Comparison of ENCODE assay signal across 8 cellular contexts in genomic region chr12:98593351-98594049, GRCh38. TPM values are rescaled to one million over a fixed set of nuclear protein-coding genes. Genes with fewer than 3 reads are reported as not detected.
DNase-seq lines count a peak whose midpoint lies in the region; ATAC-seq and TF ChIP-seq lines count a peak whose summit lies in the region.

Gene SLC25A3, plus strand, starts transcription at chr12:98593686. Its CDS starts 293 bp downstream, at chr12:98593979.

- TF ChIP-seq EP300 in SK-N-SH (IDR thresholded peaks at IDR 0.05; ENCODE audit: borderline replicate concordance in 1 of 2, low read depth in 1 of 2, low read length in 1 of 2) = no peak
- TF ChIP-seq EP300 in suprapubic skin (IDR thresholded peaks at IDR 0.05) = no peak

- H3F3A ChIP-seq in SK-N-SH (replicated peaks; ENCODE audit: insufficient read depth) = peaks cover 19% of the 10 kb centered on the region

- peak within 1 kb of the TSS; percentile 84 for H3K4me2 ChIP-seq in SK-N-SH

- H3K79me2 ChIP-seq in SK-N-SH (ENCODE audit: insufficient read depth) = peaks cover 50% of the 10 kb centered on the region

- peak within 1 kb of the TSS; percentile 81 to 85 for H3K27ac ChIP-seq in SK-N-SH (ENCODE audit: low read depth in 2 of 2, low read length in 1 of 2)
- H3K27ac ChIP-seq in suprapubic skin = peak within 1 kb of the TSS; percentile 93

- TF ChIP-seq CTCF in SK-N-SH (IDR thresholded peaks at IDR 0.05) = no peak
- no peak for TF ChIP-seq CTCF in suprapubic skin (IDR thresholded peaks at IDR 0.05)

- H3K9ac ChIP-seq in SK-N-SH = peak within 1 kb of the TSS; percentile 97

- peak within 1 kb of the TSS; percentile 72 to 99 for H3K4me3 ChIP-seq in SK-N-SH (ENCODE audit: low read depth in 2 of 2, low read length in 1 of 2)
- H3K4me3 ChIP-seq in suprapubic skin = peak within 1 kb of the TSS; percentile 67

- no peaks in the 10 kb centered on the region for H3K27me3 ChIP-seq in SK-N-SH (ENCODE audit: insufficient read depth)
- H3K27me3 ChIP-seq in suprapubic skin = no peaks in the 10 kb centered on the region

- POLR2A ChIA-PET in SK-N-SH (lab: Yijun Ruan, JAX) = interaction anchor here (0.9 to 1.7 kb wide), 3 partner anchors 9 to 51 kb away, joined by 3 to 6 read pairs (median 4); partner anchors contain the start of gene IKBIP

- H3K9me3 ChIP-seq in SK-N-SH = no peaks in the 10 kb centered on the region
- no peaks in the 10 kb centered on the region for H3K9me3 ChIP-seq in suprapubic skin

- peak within 1 kb of the TSS; percentile 99 for H2AFZ ChIP-seq in SK-N-SH (ENCODE audit: low read depth)

- DNase-seq in GM04504 (ENCODE audit: low read depth) = peak; percentile 95
- peak; percentile 95 for DNase-seq in NCI-H1048 (lab: John Stamatoyannopoulos, UW)
- DNase-seq in SK-N-SH = peak; percentile 95
- DNase-seq in activated naive CD4-positive, alpha-beta T cell treated with anti-CD3 and anti-CD28 coated beads, Interleukin-2, amount 50 U/mL, for 16 hours = peak; percentile 93
- DNase-seq in germinal center (ENCODE audit: low spot score) = peak; percentile 97
- peak; percentile 75 to 98 (median 95) for DNase-seq in nucleus accumbens (lab: John Stamatoyannopoulos, UW)
- peak; percentile 96 to 98 for DNase-seq in suprapubic skin (ENCODE audit: low spot score in 2 of 2)

- peak; percentile 16; the same call in 1 of the 2 replicates for TF ChIP-seq RAD21 in SK-N-SH (IDR thresholded peaks at IDR 0.05; ENCODE audit: low read length)

- CTCF ChIA-PET in SK-N-SH (lab: Yijun Ruan, JAX) = interaction anchor here (0.6 to 5.3 kb wide), 8 partner anchors 11 to 405 kb away, joined by 3 to 29 read pairs (median 6); partner anchors contain the start of gene IKBIP

- WGBS in SK-N-SH (ENCODE audit: low lambda C conversion rate) = 0% methylated on average over 36 of the region's 67 CpGs
- under 1% methylated on average over 34 of the region's 67 CpGs for WGBS in suprapubic skin

- peak; percentile 65 to 95 for TF ChIP-seq POLR2A in suprapubic skin (IDR thresholded peaks at IDR 0.05)

- H3K36me3 ChIP-seq in SK-N-SH (replicated peaks in 1 of 2; ENCODE audit: control insufficient read depth in 1 of 2, insufficient read depth in 2 of 2, low read length in 1 of 2) = peaks cover 27 to 31% of the 10 kb centered on the region in 2 experiments
- H3K36me3 ChIP-seq in suprapubic skin = peaks cover 23% of the 10 kb centered on the region

- peaks cover 41% of the 10 kb centered on the region for H4K20me1 ChIP-seq in SK-N-SH (ENCODE audit: insufficient read depth)

- no peaks in the 10 kb centered on the region for H3K9me2 ChIP-seq in SK-N-SH

- H3K4me1 ChIP-seq in SK-N-SH (ENCODE audit: control insufficient read depth in 1 of 2, insufficient read depth in 2 of 2, low read depth in 1 of 2, low read length in 1 of 2) (peaks cover 0 to 13% of the 10 kb centered on the region in 2 experiments; a peak in 2 of 4 replicates), suprapubic skin (peaks cover 17% of the 10 kb centered on the region)

- peak; percentile 99 for ATAC-seq in HG02571 (IDR thresholded peaks at IDR 0.05; ENCODE audit: unreplicated experiment)

TF ChIP-seq in SK-N-SH, 30 proteins besides CTCF, POLR2A, EP300 and RAD21 (continues in another document):
- no peak for TF ChIP-seq FOSL2 (IDR thresholded peaks at IDR 0.05; ENCODE audit: borderline replicate concordance, low read depth)
- TF ChIP-seq TCF12 (IDR thresholded peaks at IDR 0.05) = no peak
- no peak for TF ChIP-seq USF1 (IDR thresholded peaks at IDR 0.05; ENCODE audit: borderline replicate concordance, low read depth)
- TF ChIP-seq IRF3 (IDR thresholded peaks at IDR 0.05; ENCODE audit: low read depth, low read length) = no peak
- TF ChIP-seq MEF2A (IDR thresholded peaks at IDR 0.05; ENCODE audit: borderline replicate concordance, low read depth) = no peak
- TF ChIP-seq POLR2AphosphoS5 (IDR thresholded peaks at IDR 0.05; ENCODE audit: low read depth, low read length) = peak; percentile 100
- no peak for TF ChIP-seq ZBTB33 (IDR thresholded peaks at IDR 0.05; ENCODE audit: borderline replicate concordance, low read depth)
- no peak for TF ChIP-seq JUND (IDR thresholded peaks at IDR 0.05)
- no peak for TF ChIP-seq GATA2 (CRISPR knock-in tag; IDR thresholded peaks at IDR 0.05)
- TF ChIP-seq MXI1 (IDR thresholded peaks at IDR 0.05; ENCODE audit: low read depth, low read length) = peak; percentile 81
- TF ChIP-seq PBX3 (IDR thresholded peaks at IDR 0.05) = no peak
- TF ChIP-seq TEAD4 (IDR thresholded peaks at IDR 0.05; ENCODE audit: borderline replicate concordance, insufficient read depth) = no peak
- peak; percentile 37; the same call in 1 of the 2 replicates for TF ChIP-seq FOXM1 (IDR thresholded peaks at IDR 0.05; ENCODE audit: low read depth)
- TF ChIP-seq MAX (IDR thresholded peaks at IDR 0.05; ENCODE audit: low read depth) = peak; percentile 80
- TF ChIP-seq GABPA (IDR thresholded peaks at IDR 0.05; ENCODE audit: low read depth) = peak; percentile 65
- peak; percentile 71 for TF ChIP-seq CHD2 (IDR thresholded peaks at IDR 0.05; ENCODE audit: low read length, partially characterized antibody)
- no peak for TF ChIP-seq FOXJ3 (CRISPR knock-in tag; IDR thresholded peaks at IDR 0.05)
- TF ChIP-seq EZH2phosphoT487 (IDR thresholded peaks at IDR 0.05; ENCODE audit: borderline replicate concordance, low read depth) = no peak
- no peak for TF ChIP-seq RXRA (IDR thresholded peaks at IDR 0.05; ENCODE audit: borderline replicate concordance, low read depth)
- TF ChIP-seq NFIC (IDR thresholded peaks at IDR 0.05; ENCODE audit: borderline replicate concordance) = no peak
- TF ChIP-seq SMC3 (IDR thresholded peaks at IDR 0.05; ENCODE audit: low read depth, low read length) = no peak
- TF ChIP-seq NRF1 (IDR thresholded peaks at IDR 0.05; ENCODE audit: low read depth, low read length) = peak; percentile 76
- TF ChIP-seq YY1 (IDR thresholded peaks at IDR 0.05; ENCODE audit: low read depth) = peak; percentile 84
- peak; percentile 53; the same call in 1 of the 2 replicates for TF ChIP-seq SIN3A (IDR thresholded peaks at IDR 0.05; ENCODE audit: borderline replicate concordance, low read depth, low read length)
- TF ChIP-seq ELF1 (IDR thresholded peaks at IDR 0.05) = peak; percentile 82
- TF ChIP-seq RCOR1 (IDR thresholded peaks at IDR 0.05; ENCODE audit: low read length) = no peak
- peak; percentile 60; the same call in 1 of the 2 replicates for TF ChIP-seq RFX5 (IDR thresholded peaks at IDR 0.05; ENCODE audit: low read length)
- peak; percentile 96 for TF ChIP-seq TAF1 (IDR thresholded peaks at IDR 0.05; ENCODE audit: borderline replicate concordance, low read depth, low read length)

RNA-seq across cellular contexts. Expression of gene SLC25A3, which starts in this region (rescaled TPM):
- 470 and 528 TPM in 2 replicates for polyA plus RNA-seq in SK-N-SH (2012; rRNA removed)
- 531 and 589 TPM in 2 replicates for polyA plus RNA-seq in SK-N-SH (2012; cell fraction: cytosol; rRNA removed)
- polyA plus RNA-seq in SK-N-SH (2012; cell fraction: nucleus; rRNA removed) = 425 and 473 TPM in 2 replicates
- 100 to 1,000 TPM; 375 to 558 (median 498) TPM for total RNA-seq in suprapubic skin

Comparison
In these comparisons a context has a peak if more than half of its experiments do, and no peak if none do; other contexts are left out.
1. Peak in every context shown above with its lines: DNase-seq, ATAC-seq, H3K4me3 ChIP-seq and H3K27ac ChIP-seq.